In the genomic region with DNA sequence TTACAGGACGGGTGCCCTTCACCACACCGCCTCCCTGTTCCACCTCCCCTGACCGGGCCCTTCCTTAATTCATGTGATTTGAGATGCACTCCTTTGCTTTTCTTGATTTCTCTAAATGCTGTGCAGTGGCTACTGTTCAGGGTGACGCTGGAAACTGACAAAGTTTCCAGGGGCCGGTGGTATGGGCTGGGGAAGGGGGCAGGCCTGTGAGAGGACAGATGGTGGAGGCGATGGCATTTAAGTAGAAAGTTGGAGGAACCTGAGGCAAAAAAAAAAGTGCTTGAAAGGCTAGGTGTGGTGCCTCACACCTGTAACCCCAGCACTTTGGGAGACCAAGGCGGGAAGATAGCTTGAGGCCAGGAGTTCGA, we compare ENCODE assay signal across 13 cellular contexts.
"Had no signal": no experiment of that assay in that cellular context is flagged by ENCODE, and none has a peak within 500 bp of the region (broad histone marks: within the 10 kb centered on the region; RNA-seq: fewer than 3 reads in every experiment).

No MANE protein-coding gene starts in this region.

- H3K36me3 ChIP-seq: cardiac muscle cell, right atrium auricular region, suprapubic skin had no signal

- H3K4me3 Mint-ChIP-seq: natural killer cell; stimulated activated naive CD8-positive, alpha-beta T cell treated with anti-CD3 and anti-CD28 coated beads, Interleukin-15, Interleukin-2, amounts not matched to agents 100 ng/mL and 50 ng/mL, for 24 hours; type B pancreatic cell had no signal

- H3K27me3 Mint-ChIP-seq: type B pancreatic cell had no signal

- H3K9me3 ChIP-seq: suprapubic skin had no signal

- H3K27me3 ChIP-seq: cardiac muscle cell, dorsolateral prefrontal cortex, right atrium auricular region had no signal

- H3K36me3 Mint-ChIP-seq: natural killer cell, type B pancreatic cell had no signal

- FAIRE-seq: islet of Langerhans had no signal

- H3K9me3 Mint-ChIP-seq: natural killer cell; stimulated activated naive CD8-positive, alpha-beta T cell treated with anti-CD3 and anti-CD28 coated beads, Interleukin-15, Interleukin-2, amounts not matched to agents 100 ng/mL and 50 ng/mL, for 24 hours; type B pancreatic cell had no signal

- DNase-seq: activated naive CD4-positive, alpha-beta T cell treated with anti-CD3 and anti-CD28 coated beads, Interleukin-2, amount 50 U/mL, for 16 hours; activated T-cell treated with anti-CD3 and anti-CD28 coated beads, Interleukin-2, amount 50 U/mL, for 1 hour; dorsolateral prefrontal cortex; natural killer cell; nucleus accumbens had no signal

- H3K4me3 ChIP-seq: cardiac muscle cell, dorsolateral prefrontal cortex, lung, right atrium auricular region, skin epidermis, suprapubic skin had no signal

- ATAC-seq: natural killer cell had no signal

- H3K4me1 ChIP-seq: right atrium auricular region, suprapubic skin had no signal

- H3K4me1 Mint-ChIP-seq: natural killer cell had no signal

- H3K27ac Mint-ChIP-seq: natural killer cell had no signal

- H3K27ac ChIP-seq: cardiac muscle cell, dorsolateral prefrontal cortex, right atrium auricular region, suprapubic skin had no signal
